ENCODE assay signal across 11 cellular contexts in genomic region chr18:70659026-70659726, GRCh38.
A peak's percentile ranks its signal among the peaks of the same experiment; 100 is the strongest.
DNase-seq lines count a peak whose midpoint lies in the region; ATAC-seq lines count a peak whose summit lies in the region.
"Had no signal": no experiment of that assay in that cellular context is flagged by ENCODE, and none has a peak within 500 bp of the region (broad histone marks: within the 10 kb centered on the region; RNA-seq: fewer than 3 reads in every experiment).

No MANE protein-coding gene starts in this region.

- H3K36me3 ChIP-seq in CD4-positive, alpha-beta memory T cell (ENCODE audit: insufficient read depth, low read length), result no peaks in the 10 kb centered on the region
- H3K36me3 ChIP-seq: vagina had no signal

- intact Hi-C loops in CD4-positive, alpha-beta memory T cell (cut with micrococcal nuclease), result loop anchor here (1.0 kb wide), 2 partner anchors 13 to 38 kb away; no protein-coding TSS in a partner anchor

- no peaks in the 10 kb centered on the region for H3K27me3 Mint-ChIP-seq in CD4-positive, alpha-beta memory T cell
- peaks cover 0 to 2% (median 0%) of the 10 kb centered on the region in 3 donors for H3K27me3 Mint-ChIP-seq in immature natural killer cell (ENCODE audit: low read depth in 3 of 3)

- H3K4me3 Mint-ChIP-seq in CD4-positive, alpha-beta memory T cell, result peak overlapping the region; percentile 46 to 76 (median 70)
- peak overlapping the region; percentile 31 to 74 (median 51) for H3K4me3 Mint-ChIP-seq in immature natural killer cell

- peaks cover 49% of the 10 kb centered on the region for H3K4me1 ChIP-seq in CD4-positive, alpha-beta memory T cell (ENCODE audit: insufficient read depth, low read length)
- H3K4me1 ChIP-seq: vagina had no signal

- H3K36me3 Mint-ChIP-seq in CD4-positive, alpha-beta memory T cell, result no peaks in the 10 kb centered on the region
- no peaks in the 10 kb centered on the region for H3K36me3 Mint-ChIP-seq in immature natural killer cell

- CTCF ChIA-PET in CD4-positive, alpha-beta memory T cell (lab: Charles Lee; ENCODE audit: partially characterized antibody), result interaction anchor here (1.0 to 3.7 kb wide), 10 partner anchors 9 to 123 kb away, joined by 3 to 25 read pairs (median 4); no protein-coding TSS in a partner anchor

- no peak overlapping the region for H3K4me3 ChIP-seq in CD4-positive, alpha-beta memory T cell (ENCODE audit: low read length in 2 of 2)
- H3K4me3 ChIP-seq: vagina had no signal

- H3K27ac ChIP-seq in CD4-positive, alpha-beta memory T cell (ENCODE audit: low read depth, low read length), result peak overlapping the region; percentile 11
- H3K27ac ChIP-seq: vagina had no signal

- H3K27me3 ChIP-seq in CD4-positive, alpha-beta memory T cell (ENCODE audit: insufficient read depth, low read length), result no peaks in the 10 kb centered on the region
- H3K27me3 ChIP-seq: vagina had no signal

- peak; percentile 68 to 80 (median 72) for DNase-seq in CD4-positive, alpha-beta memory T cell
- DNase-seq in OCI-M2 (lab: John Stamatoyannopoulos, UW; ENCODE audit: unreplicated experiment), result peak; percentile 46
- DNase-seq in activated effector memory CD4-positive, alpha-beta T cell treated with anti-CD3 and anti-CD28 coated beads, Interleukin-2, amount 50 U/mL, for 16 hours, result peak; percentile 70
- DNase-seq in immature natural killer cell, result peak; percentile 7 to 32 (median 22)
- no peak for DNase-seq in MV-4-11 (lab: John Stamatoyannopoulos, UW)
- DNase-seq: NCI-H1436, SIG-M5 had no signal

- H3K9me3 ChIP-seq in CD4-positive, alpha-beta memory T cell (ENCODE audit: control insufficient read depth in 1 of 2, low read length in 2 of 2), result no peaks in the 10 kb centered on the region
- H3K9me3 ChIP-seq: vagina had no signal

- H3K27ac Mint-ChIP-seq in CD4-positive, alpha-beta memory T cell, result peak overlapping the region; percentile 81 to 90 (median 87)
- H3K27ac Mint-ChIP-seq in immature natural killer cell, result peak overlapping the region in 3 of 6 donors; percentile 47 to 61 (median 57)

- peaks cover 0 to 3% (median 0%) of the 10 kb centered on the region in 8 donors for H3K9me3 Mint-ChIP-seq in CD4-positive, alpha-beta memory T cell
- peaks cover 0 to 2% (median 0%) of the 10 kb centered on the region in 6 donors for H3K9me3 Mint-ChIP-seq in immature natural killer cell

- ATAC-seq in HG03460 (IDR thresholded peaks at IDR 0.05; ENCODE audit: unreplicated experiment) (no peak), GM21360 (IDR thresholded peaks at IDR 0.05; ENCODE audit: unreplicated experiment) (no peak), HG02759 (IDR thresholded peaks at IDR 0.05; ENCODE audit: unreplicated experiment) (no peak)

- POLR2A ChIA-PET in CD4-positive, alpha-beta memory T cell (lab: Charles Lee; ENCODE audit: partially characterized antibody), result interaction anchor here (0.6 to 2.8 kb wide), 15 partner anchors 8 to 60 kb away, joined by 3 to 34 read pairs (median 3); no protein-coding TSS in a partner anchor

- peaks cover 23 to 36% (median 26%) of the 10 kb centered on the region in 4 donors for H3K4me1 Mint-ChIP-seq in CD4-positive, alpha-beta memory T cell
- peaks cover 24 to 34% of the 10 kb centered on the region in 2 donors for H3K4me1 Mint-ChIP-seq in immature natural killer cell
